21 cellular contexts compared by ENCODE assay signal in genomic region chr4:149781150-149781549, GRCh38. TPM values are rescaled to one million over a fixed set of nuclear protein-coding genes. Genes with fewer than 3 reads are reported as not detected.
A peak's percentile ranks its signal among the peaks of the same experiment; 100 is the strongest.
DNase-seq lines count a peak whose midpoint lies in the region; ATAC-seq and TF ChIP-seq lines count a peak whose summit lies in the region.
"Had no signal": no experiment of that assay in that cellular context is flagged by ENCODE, and none has a peak within 500 bp of the region (broad histone marks: within the 10 kb centered on the region; RNA-seq: fewer than 3 reads in every experiment).

No MANE protein-coding gene starts in this region.

- H3K36me3 Mint-ChIP-seq in activated T-helper 17 cell treated with anti-CD3 and anti-CD28 coated beads, Interleukin-2, amount 50 U/mL, for 72 hours (ENCODE audit: low read depth) = no peaks in the 10 kb centered on the region

- H3K27me3 ChIP-seq in ACC112 (ENCODE audit: insufficient read depth, low read length) = no peaks in the 10 kb centered on the region

- no peaks in the 10 kb centered on the region for H3K27me3 Mint-ChIP-seq in activated T-helper 17 cell treated with anti-CD3 and anti-CD28 coated beads, Interleukin-2, amount 50 U/mL, for 72 hours
- H3K27me3 Mint-ChIP-seq: IgD-negative memory B cell had no signal

- H3K79me2 ChIP-seq in ACC112 (ENCODE audit: control insufficient read depth, insufficient read depth, low read length, unreplicated experiment) = no peaks in the 10 kb centered on the region

- no peaks in the 10 kb centered on the region for H3K36me3 ChIP-seq in ACC112 (ENCODE audit: insufficient read depth, low read length)
- H3K36me3 ChIP-seq: pancreas had no signal

- ATAC-seq in activated T-helper 17 cell treated with anti-CD3 and anti-CD28 coated beads, Interleukin-2, amount 50 U/mL, for 72 hours (replicated peaks) = no peak
- ATAC-seq: pancreas had no signal

- TF ChIP-seq CTCF in GM20000 (IDR thresholded peaks at IDR 0.05; ENCODE audit: extremely low read depth, missing control alignments) = no peak

- H2AFZ ChIP-seq in ACC112 (ENCODE audit: low read length, unreplicated experiment) = no peak overlapping the region

- no peak overlapping the region for H3K27ac Mint-ChIP-seq in activated T-helper 17 cell treated with anti-CD3 and anti-CD28 coated beads, Interleukin-2, amount 50 U/mL, for 72 hours
- H3K27ac Mint-ChIP-seq: IgD-negative memory B cell; T-helper 2 cell treated with Interferon-gamma antibody and Interleukin-4, amounts not matched to agents 5 μg/mL and 100 μg/mL, for 36 hours had no signal

- H3K4me1 Mint-ChIP-seq in activated T-helper 17 cell treated with anti-CD3 and anti-CD28 coated beads, Interleukin-2, amount 50 U/mL, for 72 hours = no peaks in the 10 kb centered on the region
- H3K4me1 Mint-ChIP-seq: IgD-negative memory B cell had no signal

- peak overlapping the region; percentile 52 for H3K27ac ChIP-seq in ACC112 (ENCODE audit: low read depth, low read length)
- H3K27ac ChIP-seq: dorsolateral prefrontal cortex, pancreas had no signal

- DNase-seq in HS-27A (ENCODE audit: low read depth) = peak; percentile 76
- peak; percentile 3 to 48 for DNase-seq in SW 1271 (lab: John Stamatoyannopoulos, UW)
- peak; percentile 63 for DNase-seq in fibroblast of the conjunctiva (ENCODE audit: low read depth)
- no peak for DNase-seq in NCI-H446 (lab: John Stamatoyannopoulos, UW)
- DNase-seq in GM20000 (ENCODE audit: low spot score) = no peak
- no peak for DNase-seq in NCI-H524 (lab: John Stamatoyannopoulos, UW)
- DNase-seq: activated CD4-positive, alpha-beta T cell treated with anti-CD3 and anti-CD28 coated beads, Interleukin-2, amount 50 U/mL, for 1 hour; activated T-cell treated with anti-CD3 and anti-CD28 coated beads, Interleukin-2, amount 50 U/mL, for 48 hours; amniotic stem cell; dorsolateral prefrontal cortex; kidney; NCI-H1436 treated with DMSO at 0.1 percent for 48 hours; NCI-H510A treated with DMSO at 0.1 percent for 48 hours; pancreas; substantia nigra had no signal

- H3K4me3 Mint-ChIP-seq in activated T-helper 17 cell treated with anti-CD3 and anti-CD28 coated beads, Interleukin-2, amount 50 U/mL, for 72 hours = no peak overlapping the region
- H3K4me3 Mint-ChIP-seq: IgD-negative memory B cell; T-helper 2 cell treated with Interferon-gamma antibody and Interleukin-4, amounts not matched to agents 5 μg/mL and 100 μg/mL, for 36 hours had no signal

- H3K4me1 ChIP-seq in ACC112 (ENCODE audit: control insufficient read depth, insufficient read depth, low read length, unreplicated experiment) = peaks cover 19% of the 10 kb centered on the region
- H3K4me1 ChIP-seq: pancreas had no signal

- H3K9me3 Mint-ChIP-seq in activated T-helper 17 cell treated with anti-CD3 and anti-CD28 coated beads, Interleukin-2, amount 50 U/mL, for 72 hours = no peaks in the 10 kb centered on the region
- H3K9me3 Mint-ChIP-seq: T-helper 2 cell treated with Interferon-gamma antibody and Interleukin-4, amounts not matched to agents 5 μg/mL and 100 μg/mL, for 36 hours had no signal

- no peak overlapping the region for H3K4me3 ChIP-seq in ACC112 (ENCODE audit: low read depth, low read length)
- H3K4me3 ChIP-seq: dorsolateral prefrontal cortex, pancreas had no signal

RNA-seq across cellular contexts. Expression of gene IQCM, which starts 34.5 kb away (rescaled TPM):
- total RNA-seq in activated T-helper 17 cell treated with anti-CD3 and anti-CD28 coated beads, Interleukin-2, amount 50 U/mL, for 72 hours = not detected
- total RNA-seq: glomerular endothelial cell, kidney, mononuclear cell, pancreas had no signal

Comparison
In these comparisons a context has a peak if more than half of its experiments do, and no peak if none do; other contexts are left out.
1. DNase-seq: peak in HS-27A (single experiment), SW 1271 (2 of 2) and fibroblast of the conjunctiva (single experiment); none in NCI-H446 (0 of 2), GM20000 (single experiment) and NCI-H524 (0 of 2).